8 cellular contexts compared by ENCODE assay signal in genomic region chr14:67532606-67532997, GRCh38. TPM values are rescaled to one million over a fixed set of nuclear protein-coding genes. Genes with fewer than 3 reads are reported as not detected.
DNase-seq lines count a peak whose midpoint lies in the region; ATAC-seq and TF ChIP-seq lines count a peak whose summit lies in the region.

No MANE protein-coding gene starts in this region.

- H3K9me3 Mint-ChIP-seq in Caco-2 (ENCODE audit: unreplicated experiment) = no peaks in the 10 kb centered on the region
- H3K9me3 Mint-ChIP-seq in progenitor cell of endocrine pancreas (ENCODE audit: low read depth) = no peaks in the 10 kb centered on the region

- CTCF ChIA-PET in Caco-2 (lab: Charles Lee) = interaction anchor here (1.7 to 3.2 kb wide), 4 partner anchors 9 to 172 kb away, joined by 7 to 18 read pairs (median 8); no protein-coding TSS in a partner anchor

- H3K4me3 Mint-ChIP-seq in Caco-2 (ENCODE audit: unreplicated experiment) = peak overlapping the region; percentile 79
- peak overlapping the region; percentile 72 for H3K4me3 Mint-ChIP-seq in progenitor cell of endocrine pancreas (ENCODE audit: low read depth)

- H3K36me3 Mint-ChIP-seq in Caco-2 (ENCODE audit: insufficient read depth, unreplicated experiment) (no peaks in the 10 kb centered on the region), progenitor cell of endocrine pancreas (ENCODE audit: insufficient read depth) (peaks cover 3% of the 10 kb centered on the region)

- H3K27ac ChIP-seq in SJCRH30 (no peak overlapping the region), esophagus squamous epithelium (peak overlapping the region; percentile 73 to 80 (median 74))

- BruUV-seq in Caco-2 (replicated peaks; lab: Mats Ljungman, UMichigan) = TSS peak; percentile 71

- no peak for TF ChIP-seq CTCF in Caco-2 (IDR thresholded peaks at IDR 0.05; ENCODE audit: insufficient read depth in 1 of 2, low read depth in 1 of 2, low read length in 1 of 2, severe bottlenecking in 1 of 2, unreplicated experiment in 1 of 2)
- peak in 1 of 6 experiments; percentile 4 for TF ChIP-seq CTCF in esophagus squamous epithelium (IDR thresholded peaks at IDR 0.05)
- TF ChIP-seq CTCF in progenitor cell of endocrine pancreas (IDR thresholded peaks at IDR 0.05; ENCODE audit: unreplicated experiment) = no peak

- intact Hi-C loops in Caco-2 (cut with micrococcal nuclease; ENCODE audit: unreplicated experiment) = no loop called here
- intact Hi-C loops in esophagus squamous epithelium (cut with DNase I) = no loop called here

- no peak for DNase-seq in Caco-2
- no peak for DNase-seq in SJCRH30
- no peak for DNase-seq in esophagus squamous epithelium (lab: John Stamatoyannopoulos, UW)
- no peak for DNase-seq in progenitor cell of endocrine pancreas (ENCODE audit: low spot score, unreplicated experiment)
- DNase-seq in ecto neural progenitor cell (ENCODE audit: low spot score) = no peak
- DNase-seq in GDM1 (lab: John Stamatoyannopoulos, UW) = no peak

- WGBS in esophagus squamous epithelium, 2 donors = 23 to 32% methylated on average over 12 to 15 of the region's 23 CpGs

- H3K4me1 Mint-ChIP-seq in Caco-2 (ENCODE audit: low read depth, unreplicated experiment) = no peaks in the 10 kb centered on the region
- peaks cover 17% of the 10 kb centered on the region for H3K4me1 Mint-ChIP-seq in progenitor cell of endocrine pancreas (ENCODE audit: low read depth)

- H3K9me3 ChIP-seq in Caco-2 (no peaks in the 10 kb centered on the region), SJCRH30 (replicated peaks) (no peaks in the 10 kb centered on the region), esophagus squamous epithelium (no peaks in the 10 kb centered on the region)

- peak overlapping the region; percentile 87 for H3K4me3 ChIP-seq in Caco-2 (ENCODE audit: low read depth, low read length)
- peak overlapping the region; percentile 70 for H3K4me3 ChIP-seq in SJCRH30
- H3K4me3 ChIP-seq in esophagus squamous epithelium = peak overlapping the region; percentile 57 to 91 (median 80)

- H3K27me3 ChIP-seq in Caco-2 (replicated peaks; ENCODE audit: control insufficient read depth, insufficient read depth, low read length) = no peaks in the 10 kb centered on the region
- H3K27me3 ChIP-seq in SJCRH30 = peaks cover 7% of the 10 kb centered on the region; the same call in 1 of the 2 replicates
- H3K27me3 ChIP-seq in esophagus squamous epithelium = peaks cover 0 to 12% (median 0%) of the 10 kb centered on the region in 4 donors

- H3K36me3 ChIP-seq in Caco-2 (ENCODE audit: control insufficient read depth, insufficient read depth, low read length) (no peaks in the 10 kb centered on the region), SJCRH30 (no peaks in the 10 kb centered on the region), esophagus squamous epithelium (no peaks in the 10 kb centered on the region)

- TF ChIP-seq POLR2A in esophagus squamous epithelium (IDR thresholded peaks at IDR 0.05) = no peak

- H3K27me3 Mint-ChIP-seq in Caco-2 (ENCODE audit: insufficient read depth, unreplicated experiment) (no peaks in the 10 kb centered on the region), progenitor cell of endocrine pancreas (no peaks in the 10 kb centered on the region)

- ATAC-seq in GM21360 (IDR thresholded peaks at IDR 0.05; ENCODE audit: unreplicated experiment) (no peak), HG03460 (IDR thresholded peaks at IDR 0.05; ENCODE audit: unreplicated experiment) (no peak)

- H3K4me1 ChIP-seq in Caco-2 (peaks cover 8% of the 10 kb centered on the region), SJCRH30 (no peaks in the 10 kb centered on the region), esophagus squamous epithelium (peaks cover 4 to 18% (median 7%) of the 10 kb centered on the region in 3 donors)

- H3K27ac Mint-ChIP-seq in Caco-2 (ENCODE audit: unreplicated experiment) (no peak overlapping the region), progenitor cell of endocrine pancreas (peak overlapping the region; percentile 87)

- POLR2A ChIA-PET in Caco-2 (lab: Charles Lee) = interaction anchor here (0.5 to 1.6 kb wide), 5 partner anchors 9 to 173 kb away, joined by 4 to 20 read pairs (median 5); partner anchors contain the start of gene ATP6V1D

RNA-seq across cellular contexts. Expression of gene PLEKHH1, which starts 0.5 kb away (rescaled TPM):
- total RNA-seq in Caco-2 (2022) = 32.4 and 41.2 TPM in 2 replicates
- total RNA-seq in SJCRH30 (2014; rRNA removed; shearing (Covaris generic)) = 0.30 and 0.75 TPM in 2 replicates
- total RNA-seq in esophagus squamous epithelium = 1 to 10 TPM; 4.1 to 7.9 (median 5.7) TPM
- total RNA-seq in progenitor cell of endocrine pancreas = 119 and 127 TPM in 2 replicates

RNA-seq across cellular contexts. Expression of gene TMEM229B, which starts 44.1 kb away (rescaled TPM):
- total RNA-seq in Caco-2 (2022) (0.19 TPM in 1 of 2 replicates, not detected in the other), esophagus squamous epithelium (under 1 TPM; 0.30 to 0.76 (median 0.50) TPM), progenitor cell of endocrine pancreas (1.7 and 1.8 TPM in 2 replicates)
- total RNA-seq in SJCRH30 (2014; rRNA removed; shearing (Covaris generic)) = not detected in 2 replicates
